1 cellular context compared by ENCODE assay signal in genomic region chr22:44161673-44162072, GRCh38.
TF ChIP-seq lines count a peak whose summit lies in the region.

No MANE protein-coding gene starts in this region.

TF ChIP-seq in IMR-90, 13 proteins besides CTCF, POLR2A, EP300 and RAD21:
- TF ChIP-seq MAFK (IDR thresholded peaks at IDR 0.05; ENCODE audit: low read depth, low read length), result no peak
- TF ChIP-seq RFX5 (IDR thresholded peaks at IDR 0.05; ENCODE audit: low read depth, low read length), result no peak
- no peak for TF ChIP-seq NFE2L2 (IDR thresholded peaks at IDR 0.05; ENCODE audit: low read depth, low read length)
- no peak for TF ChIP-seq USF2 (IDR thresholded peaks at IDR 0.05; ENCODE audit: low read depth, low read length)
- TF ChIP-seq CEBPB (IDR thresholded peaks at IDR 0.05; ENCODE audit: low read depth, low read length), result no peak
- TF ChIP-seq RCOR1 (IDR thresholded peaks at IDR 0.05; ENCODE audit: insufficient replicate concordance, low read length), result no peak
- no peak for TF ChIP-seq MXI1 (IDR thresholded peaks at IDR 0.05; ENCODE audit: borderline replicate concordance, low read depth, low read length)
- TF ChIP-seq MAZ (IDR thresholded peaks at IDR 0.05; ENCODE audit: borderline replicate concordance, low read depth, low read length), result no peak
- TF ChIP-seq SMC3 (IDR thresholded peaks at IDR 0.05; ENCODE audit: low read depth, low read length), result no peak
TF ChIP-seq in IMR-90: peak in this region for 0.
